In genomic region chr6:27872634-27873028, GRCh38 we compare ENCODE assay signal across 8 cellular contexts. TPM values are rescaled to one million over a fixed set of nuclear protein-coding genes. Genes with fewer than 3 reads are reported as not detected.
DNase-seq lines count a peak whose midpoint lies in the region; ATAC-seq, FAIRE-seq and TF ChIP-seq lines count a peak whose summit lies in the region.

No MANE protein-coding gene starts in this region.

- in situ Hi-C loops in GM13977 (cut with MboI; ENCODE audit: low pct_unique_long_range_greater_than_20kb, low sequenced_read_pairs, unreplicated experiment) = loop anchor here (5.0 to 10.0 kb wide), 2 partner anchors 35 to 1838 kb away; a partner anchor contains a TSS

- TF ChIP-seq CTCF in GM13977 (IDR thresholded peaks at IDR 0.05; ENCODE audit: extremely low read depth, insufficient read depth, missing control alignments) = no peak
- no peak for TF ChIP-seq CTCF in VCaP (conservative IDR thresholded peaks at IDR 0.05)

- H3K27ac ChIP-seq in VCaP (peak overlapping the region; percentile 73), right cardiac atrium (ENCODE audit: low read length) (no peak overlapping the region)

- peak; percentile 21 for ATAC-seq in HG02759 (IDR thresholded peaks at IDR 0.05; ENCODE audit: unreplicated experiment)
- no peak for ATAC-seq in right cardiac atrium
- ATAC-seq in stimulated activated effector memory CD8-positive, alpha-beta T cell treated with anti-CD3 and anti-CD28 coated beads, Interleukin-12 subunit alpha, Interleukin-12 subunit beta, amount 100 ng/mL, for 72 hours = peak; percentile 80

- FAIRE-seq in HTR-8/SVneo (lab: Jason Lieb, UNC) = no peak

- WGBS in right cardiac atrium = 1% methylated on average over 16 of the region's 16 CpGs

- peaks cover 36% of the 10 kb centered on the region for H3K4me1 Mint-ChIP-seq in stimulated activated effector memory CD8-positive, alpha-beta T cell treated with anti-CD3 and anti-CD28 coated beads, Interleukin-12 subunit alpha, Interleukin-12 subunit beta, amount 100 ng/mL, for 72 hours

- H3K4me3 Mint-ChIP-seq in stimulated activated effector memory CD8-positive, alpha-beta T cell treated with anti-CD3 and anti-CD28 coated beads, Interleukin-12 subunit alpha, Interleukin-12 subunit beta, amount 100 ng/mL, for 72 hours = peak overlapping the region; percentile 77

- DNase-seq in GM13977 (ENCODE audit: low spot score) (peak; percentile 61), right cardiac atrium (no peak), HTR-8/SVneo (ENCODE audit: insufficient read length, low spot score) (no peak), NCI-H2196 treated with DMSO at 0.1 percent for 48 hours (lab: John Stamatoyannopoulos, UW; ENCODE audit: unreplicated experiment) (no peak), NCI-H128 (lab: John Stamatoyannopoulos, UW; ENCODE audit: unreplicated experiment) (no peak)
- peak in 1 of 2 donors; percentile 74 for DNase-seq in stimulated activated effector memory CD8-positive, alpha-beta T cell treated with anti-CD3 and anti-CD28 coated beads, Interleukin-12 subunit alpha, Interleukin-12 subunit beta, amount 100 ng/mL, for 72 hours (ENCODE audit: low spot score in 2 of 2)

- no peaks in the 10 kb centered on the region for H3K27me3 ChIP-seq in right cardiac atrium (ENCODE audit: control insufficient read depth, insufficient read depth)

- no peaks in the 10 kb centered on the region for H3K9me3 ChIP-seq in right cardiac atrium (ENCODE audit: control insufficient read depth, low read length)

- H3K27ac Mint-ChIP-seq in stimulated activated effector memory CD8-positive, alpha-beta T cell treated with anti-CD3 and anti-CD28 coated beads, Interleukin-12 subunit alpha, Interleukin-12 subunit beta, amount 100 ng/mL, for 72 hours = peak overlapping the region; percentile 94

- intact Hi-C loops in right cardiac atrium (cut with DNase I) = no loop called here

- no peaks in the 10 kb centered on the region for H3K4me1 ChIP-seq in right cardiac atrium (ENCODE audit: control insufficient read depth, insufficient read depth, low read length)

- H3K9me3 Mint-ChIP-seq in stimulated activated effector memory CD8-positive, alpha-beta T cell treated with anti-CD3 and anti-CD28 coated beads, Interleukin-12 subunit alpha, Interleukin-12 subunit beta, amount 100 ng/mL, for 72 hours = no peaks in the 10 kb centered on the region

- H3K36me3 Mint-ChIP-seq in stimulated activated effector memory CD8-positive, alpha-beta T cell treated with anti-CD3 and anti-CD28 coated beads, Interleukin-12 subunit alpha, Interleukin-12 subunit beta, amount 100 ng/mL, for 72 hours = peaks cover 22% of the 10 kb centered on the region

- peak overlapping the region; percentile 87 for H3K4me3 ChIP-seq in right cardiac atrium (ENCODE audit: low read length)

RNA-seq across cellular contexts. Expression of gene OR2B2, which starts 39.6 kb away (rescaled TPM):
- not detected for total RNA-seq in right cardiac atrium
- not detected for polyA plus RNA-seq in right cardiac atrium

Comparison
In these comparisons a context has a peak if more than half of its experiments do, and no peak if none do; other contexts are left out.
1. ATAC-seq: peak in HG02759 (single experiment) and stimulated activated effector memory CD8-positive, alpha-beta T cell treated with anti-CD3 and anti-CD28 coated beads, Interleukin-12 subunit alpha, Interleukin-12 subunit beta, amount 100 ng/mL, for 72 hours (single experiment); none in right cardiac atrium (0 of 2).